28 cellular contexts compared by ENCODE assay signal in the genomic region with DNA sequence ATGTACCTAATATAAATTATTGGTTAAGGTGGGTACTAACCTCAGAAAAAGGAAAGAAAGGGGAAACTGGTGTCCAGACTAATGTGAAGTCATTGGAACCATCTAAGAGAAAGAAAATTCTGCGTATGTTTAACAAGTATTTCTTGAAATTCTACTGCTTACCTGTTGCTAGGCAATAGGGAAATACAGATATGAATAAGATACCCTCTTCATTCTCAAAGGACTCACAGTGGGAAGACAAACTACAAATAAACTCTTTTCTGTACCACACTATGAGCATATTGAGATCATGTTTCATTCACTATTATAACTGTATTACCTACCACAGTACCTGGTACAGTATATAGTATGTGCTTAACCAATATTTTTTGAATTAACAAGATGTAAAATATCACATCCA.
DNase-seq lines count a peak whose midpoint lies in the region; ATAC-seq and TF ChIP-seq lines count a peak whose summit lies in the region.
"Had no signal": no experiment of that assay in that cellular context is flagged by ENCODE, and none has a peak within 500 bp of the region (broad histone marks: within the 10 kb centered on the region; RNA-seq: fewer than 3 reads in every experiment).

No MANE protein-coding gene starts in this region.

- no peak for TF ChIP-seq CTCF in fibroblast of pulmonary artery (IDR thresholded peaks at IDR 0.05; ENCODE audit: low read length, missing control alignments)
- no peak for TF ChIP-seq CTCF in OCI-LY7 (conservative IDR thresholded peaks at IDR 0.05; ENCODE audit: low read length)
- no peak for TF ChIP-seq CTCF in osteoblast (IDR thresholded peaks at IDR 0.05; ENCODE audit: extremely low read depth, low read depth, low read length)
- no peak for TF ChIP-seq CTCF in mesothelial cell of epicardium (IDR thresholded peaks at IDR 0.05; ENCODE audit: unreplicated experiment)

- no peak overlapping the region for H2AFZ ChIP-seq in Karpas-422 (ENCODE audit: low read length)
- H2AFZ ChIP-seq in OCI-LY7 (ENCODE audit: low read length): no peak overlapping the region
- H2AFZ ChIP-seq in osteoblast (ENCODE audit: low read length): no peak overlapping the region

- intact Hi-C loops in OCI-LY7 (cut with micrococcal nuclease; ENCODE audit: unreplicated experiment): loop anchor here (5.0 to 10.0 kb wide), 4 partner anchors 102 to 816 kb away; no protein-coding TSS in a partner anchor

- H3K36me3 Mint-ChIP-seq in mesothelial cell of epicardium: no peaks in the 10 kb centered on the region
- H3K36me3 Mint-ChIP-seq: natural killer cell treated with Interleukin-12 subunit alpha and Interleukin-12 subunit beta and Interleukin-15 and Interleukin-18, amount 100 ng/mL, for 72 hours had no signal

- H3K9me3 Mint-ChIP-seq in mesothelial cell of epicardium: no peaks in the 10 kb centered on the region
- H3K9me3 Mint-ChIP-seq: natural killer cell treated with Interleukin-12 subunit alpha and Interleukin-12 subunit beta and Interleukin-15 and Interleukin-18, amount 100 ng/mL, for 72 hours; stimulated activated naive CD8-positive, alpha-beta T cell treated with anti-CD3 and anti-CD28 coated beads, Interleukin-15, Interleukin-2, amounts not matched to agents 100 ng/mL and 50 ng/mL, for 24 hours had no signal

- H3K4me3 ChIP-seq in Karpas-422 (ENCODE audit: low read length): no peak overlapping the region
- no peak overlapping the region for H3K4me3 ChIP-seq in fibroblast of pulmonary artery (replicated peaks; ENCODE audit: low read depth, low read length)
- H3K4me3 ChIP-seq in OCI-LY7 (ENCODE audit: low read depth, low read length, poor library complexity, severe bottlenecking): no peak overlapping the region
- no peak overlapping the region for H3K4me3 ChIP-seq in osteoblast (ENCODE audit: insufficient read depth, low read length)
- H3K4me3 ChIP-seq: dorsolateral prefrontal cortex, MG63, pancreas, skin epidermis, thoracic aorta had no signal

- H3K4me2 ChIP-seq in Karpas-422 (ENCODE audit: low read depth, low read length, poor library complexity, severe bottlenecking) (peak overlapping the region; percentile 3), OCI-LY7 (ENCODE audit: low read length) (no peak overlapping the region), osteoblast (ENCODE audit: insufficient read depth, low read length) (no peak overlapping the region)

- no TSS peak for BruUV-seq in OCI-LY7 (replicated peaks; lab: Mats Ljungman, UMichigan)

- H4K20me1 ChIP-seq in Karpas-422 (ENCODE audit: insufficient read depth, low read depth, low read length): no peaks in the 10 kb centered on the region
- no peaks in the 10 kb centered on the region for H4K20me1 ChIP-seq in OCI-LY7 (ENCODE audit: insufficient read depth, low read length)
- H4K20me1 ChIP-seq in osteoblast (ENCODE audit: insufficient read depth, low read length): no peaks in the 10 kb centered on the region

- no peaks in the 10 kb centered on the region for H3K9me3 ChIP-seq in Karpas-422 (ENCODE audit: low read length)
- H3K9me3 ChIP-seq in OCI-LY7 (ENCODE audit: low read length): no peaks in the 10 kb centered on the region
- no peaks in the 10 kb centered on the region for H3K9me3 ChIP-seq in osteoblast (ENCODE audit: low read depth, low read length)
- H3K9me3 ChIP-seq: Caco-2, MG63, pancreas, thoracic aorta had no signal

- H3K9me2 ChIP-seq in Karpas-422 (replicated peaks; ENCODE audit: insufficient read depth, low read length) (no peaks in the 10 kb centered on the region), OCI-LY7 (ENCODE audit: insufficient read depth, low read length) (no peaks in the 10 kb centered on the region)

- no peak overlapping the region for H3K27ac Mint-ChIP-seq in mesothelial cell of epicardium
- H3K27ac Mint-ChIP-seq: natural killer cell treated with Interleukin-12 subunit alpha and Interleukin-12 subunit beta and Interleukin-15 and Interleukin-18, amount 100 ng/mL, for 72 hours; stimulated activated naive CD8-positive, alpha-beta T cell treated with anti-CD3 and anti-CD28 coated beads, Interleukin-15, Interleukin-2, amounts not matched to agents 100 ng/mL and 50 ng/mL, for 24 hours had no signal

- H3K9ac ChIP-seq in Karpas-422 (ENCODE audit: low read length): no peak overlapping the region

- ATAC-seq in HG02973 (IDR thresholded peaks at IDR 0.05; ENCODE audit: unreplicated experiment): peak; percentile 60
- ATAC-seq: natural killer cell treated with Interleukin-12 subunit alpha and Interleukin-12 subunit beta and Interleukin-15 and Interleukin-18, amount 100 ng/mL, for 72 hours; pancreas; Right ventricle myocardium inferior had no signal

- POLR2A ChIA-PET in OCI-LY7 (lab: Charles Lee): interaction anchor here (1.1 kb wide), 1 partner anchor 28 kb away, joined by 3 read pairs; no protein-coding TSS in a partner anchor

- H3K27me3 ChIP-seq in Karpas-422 (ENCODE audit: low read length) (no peaks in the 10 kb centered on the region), osteoblast (ENCODE audit: insufficient read depth, low read length) (no peaks in the 10 kb centered on the region)
- H3K27me3 ChIP-seq: dorsolateral prefrontal cortex, MG63, pancreas had no signal

- H3K79me2 ChIP-seq in Karpas-422 (ENCODE audit: low read length): peaks cover 28% of the 10 kb centered on the region
- H3K79me2 ChIP-seq in OCI-LY7 (ENCODE audit: insufficient read depth, low read depth, low read length): no peaks in the 10 kb centered on the region
- H3K79me2 ChIP-seq in osteoblast (ENCODE audit: insufficient read depth, low read length): no peaks in the 10 kb centered on the region

- CTCF ChIA-PET in OCI-LY7 (lab: Charles Lee; ENCODE audit: unreplicated experiment): no interaction called here

- no peaks in the 10 kb centered on the region for H3K27me3 Mint-ChIP-seq in mesothelial cell of epicardium (ENCODE audit: low read depth)
- H3K27me3 Mint-ChIP-seq: natural killer cell treated with Interleukin-12 subunit alpha and Interleukin-12 subunit beta and Interleukin-15 and Interleukin-18, amount 100 ng/mL, for 72 hours; stimulated activated naive CD8-positive, alpha-beta T cell treated with anti-CD3 and anti-CD28 coated beads, Interleukin-15, Interleukin-2, amounts not matched to agents 100 ng/mL and 50 ng/mL, for 24 hours had no signal

- H3K27ac ChIP-seq in Karpas-422 (ENCODE audit: low read length) (peak overlapping the region; percentile 55; the same call in 1 of the 2 replicates), OCI-LY7 (ENCODE audit: low read depth, low read length, poor library complexity, severe bottlenecking) (no peak overlapping the region), osteoblast (ENCODE audit: low read depth, low read length) (no peak overlapping the region)
- H3K27ac ChIP-seq: dorsolateral prefrontal cortex, pancreas, skin epidermis, thoracic aorta, WERI-Rb-1 had no signal

- no peak for DNase-seq in Karpas-422
- DNase-seq in NCI-H2196 treated with DMSO at 0.1 percent for 48 hours (lab: John Stamatoyannopoulos, UW; ENCODE audit: unreplicated experiment): peak; percentile 47
- peak; percentile 10 for DNase-seq in fibroblast of pulmonary artery (ENCODE audit: low read depth)
- DNase-seq in OCI-LY7 (ENCODE audit: low spot score): no peak
- no peak for DNase-seq in GM19238 (ENCODE audit: insufficient read length, low spot score)
- no peak for DNase-seq in osteoblast (ENCODE audit: insufficient read length, low spot score, missing footprints)
- DNase-seq in mesothelial cell of epicardium (ENCODE audit: low spot score in 2 of 2, unreplicated experiment in 2 of 2): no peak
- DNase-seq: activated CD4-positive, alpha-beta T cell treated with anti-CD3 and anti-CD28 coated beads for 48 hours; activated CD8-positive, alpha-beta memory T cell treated with anti-CD3 and anti-CD28 coated beads for 24 hours; activated gamma-delta T cell treated with Interleukin-2 at 50 U/mL for 16 hours; C1 segment of cervical spinal cord; Caco-2; cerebellar nuclear complex; dorsolateral prefrontal cortex; glutamatergic neuron; kidney; MG63; NCI-H1436; OCI-M1; pancreas; retina; WERI-Rb-1 had no signal

- peaks cover 11% of the 10 kb centered on the region for H3K4me1 Mint-ChIP-seq in mesothelial cell of epicardium

- H3K36me3 ChIP-seq in Karpas-422 (ENCODE audit: insufficient read depth, low read length): no peaks in the 10 kb centered on the region
- no peaks in the 10 kb centered on the region for H3K36me3 ChIP-seq in OCI-LY7 (ENCODE audit: insufficient read depth, low read length)
- no peaks in the 10 kb centered on the region for H3K36me3 ChIP-seq in osteoblast (ENCODE audit: insufficient read depth, low read length)
- H3K36me3 ChIP-seq: MG63, pancreas, thoracic aorta, WERI-Rb-1 had no signal

- H3K4me3 Mint-ChIP-seq in mesothelial cell of epicardium: no peak overlapping the region
- H3K4me3 Mint-ChIP-seq: natural killer cell treated with Interleukin-12 subunit alpha and Interleukin-12 subunit beta and Interleukin-15 and Interleukin-18, amount 100 ng/mL, for 72 hours; stimulated activated naive CD8-positive, alpha-beta T cell treated with anti-CD3 and anti-CD28 coated beads, Interleukin-15, Interleukin-2, amounts not matched to agents 100 ng/mL and 50 ng/mL, for 24 hours had no signal

- H3K4me1 ChIP-seq in Karpas-422 (ENCODE audit: low read length) (peaks cover 47% of the 10 kb centered on the region), OCI-LY7 (ENCODE audit: insufficient read depth, low read length, poor library complexity, severe bottlenecking) (no peaks in the 10 kb centered on the region), osteoblast (ENCODE audit: insufficient read depth, low read length) (no peaks in the 10 kb centered on the region)

Comparison
In these comparisons a context has a peak if more than half of its experiments do, and no peak if none do; other contexts are left out.
1. DNase-seq: peak in NCI-H2196 treated with DMSO at 0.1 percent for 48 hours (single experiment) and fibroblast of pulmonary artery (single experiment); none in Karpas-422 (single experiment), OCI-LY7 (single experiment), GM19238 (single experiment), osteoblast (single experiment) and mesothelial cell of epicardium (0 of 2).